16 cellular contexts compared by ENCODE assay signal in the genomic region with DNA sequence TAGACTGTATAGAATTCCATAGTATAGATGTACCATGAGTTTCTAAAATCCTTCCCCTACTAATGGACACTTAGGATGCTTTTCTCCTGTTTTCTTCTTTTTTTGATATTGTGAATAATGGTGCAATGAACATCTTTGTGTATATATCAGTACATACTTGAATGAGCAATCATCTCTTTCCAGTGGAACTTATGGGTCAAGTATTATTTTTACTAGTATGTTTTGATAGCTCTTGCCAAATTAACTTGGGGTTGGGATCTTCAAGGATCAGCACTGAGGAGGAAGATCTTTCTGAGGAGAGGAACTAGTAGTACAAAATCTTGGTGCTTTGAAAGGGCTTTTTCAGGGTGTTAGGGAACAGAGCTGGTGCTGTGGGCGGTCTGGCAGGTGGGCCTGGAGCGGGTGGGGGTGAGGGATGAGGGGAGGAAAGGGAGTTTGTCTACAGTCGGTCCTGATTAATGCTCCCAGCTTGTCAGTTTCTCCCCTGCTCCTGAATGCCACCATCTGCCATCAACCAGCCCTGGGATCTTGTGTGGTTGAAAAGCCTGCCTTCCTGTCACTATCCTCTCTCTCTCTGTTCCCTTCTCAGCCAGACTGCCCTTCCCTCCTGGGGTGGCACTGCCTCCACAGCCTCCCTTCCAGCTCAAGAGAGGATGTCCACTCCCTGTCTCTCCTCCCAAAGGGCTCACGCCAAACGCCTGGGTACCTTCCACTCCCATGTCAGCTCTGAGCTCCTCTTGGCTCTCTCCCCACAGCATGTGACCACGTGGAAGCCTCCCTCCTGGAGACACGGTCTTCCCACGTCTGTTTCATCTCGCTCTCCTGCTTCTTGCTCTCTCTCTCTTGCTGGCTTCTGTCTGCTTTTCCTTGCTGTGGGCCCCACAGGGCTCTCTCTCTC.
DNase-seq lines count a peak whose midpoint lies in the region; ATAC-seq and TF ChIP-seq lines count a peak whose summit lies in the region.
"Had no signal": no experiment of that assay in that cellular context is flagged by ENCODE, and none has a peak within 500 bp of the region (broad histone marks: within the 10 kb centered on the region; RNA-seq: fewer than 3 reads in every experiment).

No MANE protein-coding gene starts in this region.

- peaks cover 0 to 2% of the 10 kb centered on the region in 2 experiments; a peak in 1 of 4 replicates for H3K4me1 Mint-ChIP-seq in H9
- H3K4me1 Mint-ChIP-seq: mesothelial cell of epicardium had no signal

- no peak overlapping the region for H2BK5ac ChIP-seq in H9 (ENCODE audit: insufficient read length, low read length)

- no peak overlapping the region for H3K18ac ChIP-seq in H9 (ENCODE audit: insufficient read length, low read depth, low read length)

- H4K5ac ChIP-seq in H9 (ENCODE audit: insufficient read length, low read depth, low read length) = no peak overlapping the region

- CTCF ChIA-PET in RWPE1 (lab: Yijun Ruan, JAX) = interaction anchor here (0.7 kb wide), 1 partner anchor 10 kb away, joined by 3 read pairs; no protein-coding TSS in a partner anchor

- no peak overlapping the region for H2AFZ ChIP-seq in H9 (ENCODE audit: low read length)

- H3K4me3 ChIP-seq in astrocyte of the spinal cord (ENCODE audit: low read depth, low read length) (no peak overlapping the region), heart left ventricle (no peak overlapping the region)
- H3K4me3 ChIP-seq: breast epithelium had no signal

- no peaks in the 10 kb centered on the region for H3K23me2 ChIP-seq in H9 (ENCODE audit: insufficient read length, low read depth, low read length, poor library complexity, severe bottlenecking)

- WGBS in H9 (ENCODE audit: extremely low coverage, insufficient read length, low lambda C conversion rate) = no CpG with 5 or more reads among the region's 9 CpGs
- 41 to 52% (median 48%) methylated on average over 9 of the region's 9 CpGs for WGBS in heart left ventricle, 4 donors

- no peak overlapping the region for H3K4me2 ChIP-seq in H9 (ENCODE audit: insufficient read depth, insufficient read length, low read length)

- H3K79me1 ChIP-seq in H9 (ENCODE audit: insufficient read depth, low read depth, low read length, poor library complexity, severe bottlenecking) = no peaks in the 10 kb centered on the region

- no peak for DNase-seq in H9
- DNase-seq in astrocyte of the spinal cord (ENCODE audit: low read depth, low spot score) = peak; percentile 31
- peak in 3 of 5 donors; percentile 18 to 59 (median 45) for DNase-seq in heart left ventricle
- peak; percentile 74 for DNase-seq in putamen (ENCODE audit: low spot score)
- no peak for DNase-seq in RWPE1 (ENCODE audit: low spot score)
- no peak for DNase-seq in HuH-7 (ENCODE audit: low spot score)
- DNase-seq in SHP77 (lab: John Stamatoyannopoulos, UW) = no peak
- no peak for DNase-seq in activated T-cell treated with anti-CD3 and anti-CD28 coated beads for 4 hours
- DNase-seq: activated CD4-positive, alpha-beta T cell treated with anti-CD3 and anti-CD28 coated beads for 1 hour; DND-41; erythroblast; PC-3; stimulated activated CD4-positive, alpha-beta T cell treated with anti-CD3 and anti-CD28 coated beads, Interleukin-4, amount 100 ng/mL, for 24 hours had no signal

- TF ChIP-seq CTCF in H9 (conservative IDR thresholded peaks at IDR 0.05) (no peak), astrocyte of the spinal cord (IDR thresholded peaks at IDR 0.05; ENCODE audit: low read depth, low read length) (no peak), heart left ventricle (IDR thresholded peaks at IDR 0.05) (no peak), RWPE1 (conservative IDR thresholded peaks at IDR 0.05; ENCODE audit: low read depth) (no peak)

- H3K27ac ChIP-seq in H9 (ENCODE audit: insufficient read length, low read depth, low read length) (no peak overlapping the region), heart left ventricle (no peak overlapping the region), RWPE1 (no peak overlapping the region)
- H3K27ac ChIP-seq: breast epithelium had no signal

- no peak overlapping the region for H3K23ac ChIP-seq in H9 (ENCODE audit: insufficient read length, low read depth, low read length)

- H3K79me2 ChIP-seq in H9 (ENCODE audit: insufficient read depth, low read length) = no peaks in the 10 kb centered on the region

- H3K56ac ChIP-seq in H9 (ENCODE audit: insufficient read length, low read depth, low read length) = no peak overlapping the region

- no peak overlapping the region for H2BK20ac ChIP-seq in H9 (ENCODE audit: low read depth, low read length, poor library complexity, severe bottlenecking)

- no peak overlapping the region for H2AK5ac ChIP-seq in H9 (ENCODE audit: insufficient read length, low read length)

- no peaks in the 10 kb centered on the region for H3K36me3 ChIP-seq in heart left ventricle
- H3K36me3 ChIP-seq: breast epithelium had no signal

- H3K27me3 ChIP-seq in H9 (ENCODE audit: insufficient read depth, low read length) (no peaks in the 10 kb centered on the region), heart left ventricle (no peaks in the 10 kb centered on the region)
- H3K27me3 ChIP-seq: breast epithelium had no signal

- no peak overlapping the region for H4K8ac ChIP-seq in H9 (replicated peaks; ENCODE audit: insufficient read length, low read depth, low read length)

- H2BK12ac ChIP-seq in H9 (ENCODE audit: insufficient read length, low read depth, low read length) = no peak overlapping the region

- H3K4ac ChIP-seq in H9 (ENCODE audit: low read depth, low read length) = no peak overlapping the region

- no peak overlapping the region for H3K4me3 Mint-ChIP-seq in H9
- H3K4me3 Mint-ChIP-seq: mesothelial cell of epicardium; stimulated activated memory B cell treated with anti-CD40 and anti-IgM and Interleukin-4, amounts not matched to agents 10 μg/mL and 1 μg/mL and 100 μg/mL, for 72 hours had no signal

- H3K4me1 ChIP-seq in H9 (ENCODE audit: insufficient read depth, low read length) (no peaks in the 10 kb centered on the region), heart left ventricle (peaks cover 0 to 8% (median 0%) of the 10 kb centered on the region in 12 donors)
- H3K4me1 ChIP-seq: breast epithelium had no signal

- TF ChIP-seq POLR2A in heart left ventricle (IDR thresholded peaks at IDR 0.05) = no peak

- H3K14ac ChIP-seq in H9 (ENCODE audit: insufficient read depth, low read length) = 0 out of 2 replicates have a peak overlapping the region, but pooled peaks have one; percentile 12

- no peak overlapping the region for H3K27ac Mint-ChIP-seq in H9
- H3K27ac Mint-ChIP-seq: mesothelial cell of epicardium; stimulated activated memory B cell treated with anti-CD40 and anti-IgM and Interleukin-4, amounts not matched to agents 10 μg/mL and 1 μg/mL and 100 μg/mL, for 72 hours had no signal

- no peak overlapping the region for H3T11ph ChIP-seq in H9 (ENCODE audit: low read length)

- ATAC-seq in heart left ventricle = peak in 3 of 4 donors; percentile 60 to 67 (median 66)
- ATAC-seq: PC-3; stimulated activated memory B cell treated with anti-CD40 and anti-IgM and Interleukin-4, amounts not matched to agents 10 μg/mL and 1 μg/mL and 100 μg/mL, for 72 hours had no signal

- no peak overlapping the region for H2BK120ac ChIP-seq in H9 (ENCODE audit: low read depth, low read length, poor library complexity, severe bottlenecking)

- peaks cover 3% of the 10 kb centered on the region; the same call in 1 of the 2 replicates for H3K27me3 Mint-ChIP-seq in H9 (ENCODE audit: low read depth)

- POLR2A ChIA-PET in RWPE1 (lab: Yijun Ruan, JAX; ENCODE audit: low non-redundant PET) = no interaction called here

- no peaks in the 10 kb centered on the region for H3K36me3 Mint-ChIP-seq in H9 (ENCODE audit: insufficient read depth in 1 of 3, low read depth in 3 of 3)
- H3K36me3 Mint-ChIP-seq: mesothelial cell of epicardium had no signal

- in situ Hi-C loops in astrocyte of the spinal cord (cut with HindIII; ENCODE audit: low sequenced_read_pairs) = no loop called here

- no peak overlapping the region for H3K9ac ChIP-seq in H9 (ENCODE audit: extremely low read depth, insufficient read length, low read length)

- H3K9me3 ChIP-seq in H9 (ENCODE audit: control insufficient read depth, low read depth, low read length) = no peaks in the 10 kb centered on the region
- no peaks in the 10 kb centered on the region for H3K9me3 ChIP-seq in heart left ventricle
- H3K9me3 ChIP-seq: breast epithelium had no signal

- H3K9me3 Mint-ChIP-seq in H9 = no peaks in the 10 kb centered on the region
- H3K9me3 Mint-ChIP-seq: mesothelial cell of epicardium; stimulated activated memory B cell treated with anti-CD40 and anti-IgM and Interleukin-4, amounts not matched to agents 10 μg/mL and 1 μg/mL and 100 μg/mL, for 72 hours had no signal

- H4K91ac ChIP-seq in H9 (ENCODE audit: insufficient read length, low read depth, low read length) = no peak overlapping the region

- intact Hi-C loops in heart left ventricle (cut with DNase I) = no loop called here

- no peaks in the 10 kb centered on the region for H4K20me1 ChIP-seq in H9 (ENCODE audit: control insufficient read depth, insufficient read depth, insufficient read length)

- no peak overlapping the region for H2BK15ac ChIP-seq in H9 (ENCODE audit: low read depth, low read length)

Comparison
In these comparisons a context has a peak if more than half of its experiments do, and no peak if none do; other contexts are left out.
1. DNase-seq: peak in astrocyte of the spinal cord (single experiment), heart left ventricle (3 of 5) and putamen (single experiment); none in H9 (single experiment), RWPE1 (single experiment), HuH-7 (single experiment), SHP77 (0 of 2) and activated T-cell treated with anti-CD3 and anti-CD28 coated beads for 4 hours (single experiment).